8 cellular contexts compared by ENCODE assay signal in the genomic region with DNA sequence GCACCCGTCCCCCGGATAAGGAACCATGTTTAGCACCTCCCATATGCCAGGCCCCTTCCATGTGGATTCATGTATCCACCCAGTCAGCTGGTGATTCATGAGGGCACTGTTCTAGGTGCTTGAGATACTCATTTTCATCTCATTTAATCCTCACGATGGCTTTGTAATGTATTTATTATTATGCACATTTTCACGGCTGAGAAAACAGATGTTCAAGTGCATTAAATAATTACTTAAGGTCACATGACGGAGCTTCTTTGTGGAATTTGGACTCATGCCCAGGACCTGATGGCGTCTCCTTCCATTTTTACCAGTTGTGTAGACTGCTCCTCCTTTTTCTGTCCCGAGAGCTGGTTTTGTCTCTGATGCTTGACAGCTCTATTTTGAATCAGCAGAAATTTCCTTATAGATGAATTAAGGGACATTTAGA.
DNase-seq lines count a peak whose midpoint lies in the region; ATAC-seq and TF ChIP-seq lines count a peak whose summit lies in the region.

No MANE protein-coding gene starts in this region.

- POLR2A ChIA-PET in naive thymus-derived CD8-positive, alpha-beta T cell (lab: Charles Lee) = interaction anchor here (1.1 kb wide), 1 partner anchor 29 kb away, joined by 3 read pairs; no protein-coding TSS in a partner anchor

- no peaks in the 10 kb centered on the region for H3K9me3 Mint-ChIP-seq in naive thymus-derived CD8-positive, alpha-beta T cell
- no peaks in the 10 kb centered on the region for H3K9me3 Mint-ChIP-seq in progenitor cell of endocrine pancreas (ENCODE audit: low read depth)

- TF ChIP-seq CTCF in epithelial cell of esophagus (IDR thresholded peaks at IDR 0.05; ENCODE audit: insufficient read depth, low read depth, low read length, missing control alignments) = no peak
- TF ChIP-seq CTCF in progenitor cell of endocrine pancreas (IDR thresholded peaks at IDR 0.05; ENCODE audit: unreplicated experiment) = no peak

- H3K27me3 Mint-ChIP-seq in naive thymus-derived CD8-positive, alpha-beta T cell = no peaks in the 10 kb centered on the region
- no peaks in the 10 kb centered on the region for H3K27me3 Mint-ChIP-seq in progenitor cell of endocrine pancreas

- H3K27ac Mint-ChIP-seq in naive thymus-derived CD8-positive, alpha-beta T cell = peak overlapping the region in 6 of 10 donors; percentile 18 to 38 (median 30)
- no peak overlapping the region for H3K27ac Mint-ChIP-seq in progenitor cell of endocrine pancreas

- peaks cover 0 to 46% (median 2%) of the 10 kb centered on the region in 3 donors for H3K36me3 Mint-ChIP-seq in naive thymus-derived CD8-positive, alpha-beta T cell
- H3K36me3 Mint-ChIP-seq in progenitor cell of endocrine pancreas (ENCODE audit: insufficient read depth) = no peaks in the 10 kb centered on the region

- no peak for ATAC-seq in naive thymus-derived CD8-positive, alpha-beta T cell

- DNase-seq in DMS 273 treated with DMSO at 0.1 percent for 48 hours (lab: John Stamatoyannopoulos, UW) (peak; percentile 84), NCI-H345 (lab: John Stamatoyannopoulos, UW) (peak; percentile 98), epithelial cell of esophagus (ENCODE audit: low read depth) (peak; percentile 60), substantia nigra (lab: John Stamatoyannopoulos, UW) (no peak), progenitor cell of endocrine pancreas (ENCODE audit: low spot score, unreplicated experiment) (no peak)
- no peak for DNase-seq in naive thymus-derived CD8-positive, alpha-beta T cell
- no peak for DNase-seq in activated effector memory CD4-positive, alpha-beta T cell treated with anti-CD3 and anti-CD28 coated beads, Interleukin-2, amount 50 U/mL, for 16 hours
- no peak for DNase-seq in activated CD4-positive, CD25-positive, alpha-beta regulatory T cell treated with anti-CD3 and anti-CD28 coated beads, Interleukin-2, amount 50 U/mL, for 72 hours

- H3K4me3 Mint-ChIP-seq in naive thymus-derived CD8-positive, alpha-beta T cell = no peak overlapping the region
- H3K4me3 Mint-ChIP-seq in progenitor cell of endocrine pancreas (ENCODE audit: low read depth) = no peak overlapping the region

- no peak overlapping the region for H3K27ac ChIP-seq in substantia nigra (ENCODE audit: low read depth, low read length, poor library complexity, severe bottlenecking)

- H3K4me1 Mint-ChIP-seq in naive thymus-derived CD8-positive, alpha-beta T cell = peaks cover 28 to 85% (median 63%) of the 10 kb centered on the region in 4 donors
- peaks cover 49% of the 10 kb centered on the region for H3K4me1 Mint-ChIP-seq in progenitor cell of endocrine pancreas (ENCODE audit: low read depth)

- no peak overlapping the region for H3K4me3 ChIP-seq in epithelial cell of esophagus (ENCODE audit: low read length)

Comparison
In these comparisons a context has a peak if more than half of its experiments do, and no peak if none do; other contexts are left out.
1. DNase-seq: peak in DMS 273 treated with DMSO at 0.1 percent for 48 hours (single experiment), NCI-H345 (single experiment) and epithelial cell of esophagus (single experiment); none in naive thymus-derived CD8-positive, alpha-beta T cell (0 of 10), activated effector memory CD4-positive, alpha-beta T cell treated with anti-CD3 and anti-CD28 coated beads, Interleukin-2, amount 50 U/mL, for 16 hours (single experiment), substantia nigra (0 of 49), activated CD4-positive, CD25-positive, alpha-beta regulatory T cell treated with anti-CD3 and anti-CD28 coated beads, Interleukin-2, amount 50 U/mL, for 72 hours (single experiment) and progenitor cell of endocrine pancreas (single experiment).